ENCODE assay signal across 8 cellular contexts in the genomic region with DNA sequence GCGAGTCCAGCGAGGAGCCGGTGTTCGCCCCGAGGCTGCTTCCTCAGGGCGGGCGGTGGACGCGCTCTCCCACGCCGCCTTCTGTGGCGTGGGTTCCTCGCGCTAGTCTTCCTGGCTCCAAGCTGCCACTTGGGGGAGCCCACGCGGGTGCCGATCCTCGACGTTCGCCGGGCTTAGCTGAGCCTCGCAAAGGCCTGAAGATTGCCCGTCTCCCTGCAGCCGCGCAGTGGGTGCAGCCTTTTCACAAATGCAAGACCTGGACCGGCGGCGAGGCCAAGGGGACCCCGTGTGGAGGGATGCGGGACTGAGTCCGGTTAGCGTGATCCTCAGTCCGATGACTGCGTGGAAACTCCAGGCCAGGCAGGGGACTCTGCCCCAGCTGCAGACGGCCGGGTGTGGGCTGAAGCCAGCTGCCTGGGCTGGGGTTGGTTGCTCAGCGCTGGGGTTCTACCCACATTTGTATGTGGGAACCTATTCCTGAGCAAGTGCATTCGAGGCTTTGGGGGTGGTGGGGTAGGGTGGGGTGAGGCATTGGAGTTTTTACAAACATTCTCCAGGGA. TPM values are rescaled to one million over a fixed set of nuclear protein-coding genes. Genes with fewer than 3 reads are reported as not detected.
DNase-seq lines count a peak whose midpoint lies in the region; ATAC-seq and TF ChIP-seq lines count a peak whose summit lies in the region.

No MANE protein-coding gene starts in this region.

- H3K4me3 ChIP-seq in HUES64 (ENCODE audit: low read length) (peak overlapping the region; percentile 71), gastroesophageal sphincter (peak overlapping the region; percentile 61 to 69), gastrocnemius medialis (peak overlapping the region; percentile 77 to 100 (median 84))

- peaks cover 2% of the 10 kb centered on the region for H3K9me3 Mint-ChIP-seq in CD4-positive, alpha-beta T cell
- peaks cover 2% of the 10 kb centered on the region for H3K9me3 Mint-ChIP-seq in activated CD4-positive, alpha-beta memory T cell treated with anti-CD3 and anti-CD28 coated beads for 36 hours

- CTCF ChIA-PET in CD4-positive, alpha-beta T cell (lab: Charles Lee) = interaction anchor here (0.6 to 2.6 kb wide), 14 partner anchors 10 to 1562 kb away, joined by 3 to 21 read pairs (median 4); a partner anchor contains a TSS
- CTCF ChIA-PET in activated CD4-positive, alpha-beta memory T cell treated with anti-CD3 and anti-CD28 coated beads for 36 hours (lab: Charles Lee) = interaction anchor here (0.6 to 4.6 kb wide), 24 partner anchors 8 to 828 kb away, joined by 3 to 37 read pairs (median 4); a partner anchor contains a TSS

- H3K27me3 Mint-ChIP-seq in CD4-positive, alpha-beta T cell = peaks cover 10% of the 10 kb centered on the region
- peaks cover 3% of the 10 kb centered on the region for H3K27me3 Mint-ChIP-seq in activated CD4-positive, alpha-beta memory T cell treated with anti-CD3 and anti-CD28 coated beads for 36 hours

- peak overlapping the region; percentile 100 for H3K4me3 Mint-ChIP-seq in CD4-positive, alpha-beta T cell
- H3K4me3 Mint-ChIP-seq in activated CD4-positive, alpha-beta memory T cell treated with anti-CD3 and anti-CD28 coated beads for 36 hours = peak overlapping the region; percentile 96

- no peak for TF ChIP-seq EP300 in gastroesophageal sphincter (IDR thresholded peaks at IDR 0.05)

- 2% methylated on average over 38 of the region's 38 CpGs for WGBS in HUES64
- 0% methylated on average over 2 of the region's 38 CpGs; no CpG with 5 or more reads in 1 of the 2 donors for WGBS in gastroesophageal sphincter (ENCODE audit: low coverage in 1 of 2), 2 donors

- DNase-seq in CD4-positive, alpha-beta T cell = peak; percentile 72 to 81 (median 76)
- no peak for DNase-seq in activated CD4-positive, alpha-beta memory T cell treated with anti-CD3 and anti-CD28 coated beads for 36 hours
- DNase-seq in gastrocnemius medialis (no peak), NCI-H226 (no peak)

- POLR2A ChIA-PET in CD4-positive, alpha-beta T cell (lab: Charles Lee) = interaction anchor here (0.8 to 2.9 kb wide), 16 partner anchors 8 to 773 kb away, joined by 3 to 116 read pairs (median 5); a partner anchor contains a TSS
- POLR2A ChIA-PET in activated CD4-positive, alpha-beta memory T cell treated with anti-CD3 and anti-CD28 coated beads for 36 hours (lab: Charles Lee) = interaction anchor here (0.8 to 3.0 kb wide), 4 partner anchors 17 to 205 kb away, joined by 3 to 47 read pairs (median 9); a partner anchor contains a TSS

- H3K36me3 Mint-ChIP-seq in CD4-positive, alpha-beta T cell (ENCODE audit: low read depth) = peaks cover 28% of the 10 kb centered on the region
- peaks cover 7% of the 10 kb centered on the region for H3K36me3 Mint-ChIP-seq in activated CD4-positive, alpha-beta memory T cell treated with anti-CD3 and anti-CD28 coated beads for 36 hours

- peak overlapping the region; percentile 100 for H3K27ac Mint-ChIP-seq in CD4-positive, alpha-beta T cell
- H3K27ac Mint-ChIP-seq in activated CD4-positive, alpha-beta memory T cell treated with anti-CD3 and anti-CD28 coated beads for 36 hours = peak overlapping the region; percentile 96

- H3K36me3 ChIP-seq in HUES64 (ENCODE audit: insufficient read depth, low read length) = no peaks in the 10 kb centered on the region
- H3K36me3 ChIP-seq in gastroesophageal sphincter = no peaks in the 10 kb centered on the region
- no peaks in the 10 kb centered on the region for H3K36me3 ChIP-seq in gastrocnemius medialis

- H3K4me1 ChIP-seq in HUES64 (ENCODE audit: insufficient read depth, low read length) (no peaks in the 10 kb centered on the region; the same call in 1 of the 2 replicates), gastroesophageal sphincter (peaks cover 0 to 35% (median 19%) of the 10 kb centered on the region in 3 donors), gastrocnemius medialis (peaks cover 17 to 29% of the 10 kb centered on the region in 2 donors)

- peaks cover 47% of the 10 kb centered on the region for H3K4me1 Mint-ChIP-seq in CD4-positive, alpha-beta T cell (ENCODE audit: low read depth)
- H3K4me1 Mint-ChIP-seq in activated CD4-positive, alpha-beta memory T cell treated with anti-CD3 and anti-CD28 coated beads for 36 hours (ENCODE audit: low read depth) = peaks cover 28% of the 10 kb centered on the region

- no peak for TF ChIP-seq POLR2A in gastroesophageal sphincter (IDR thresholded peaks at IDR 0.05)
- TF ChIP-seq POLR2A in gastrocnemius medialis (IDR thresholded peaks at IDR 0.05) = no peak

- in situ Hi-C loops in gastrocnemius medialis (cut with MboI; ENCODE audit: low sequenced_read_pairs in 4 of 4) = no loop called here

- peak overlapping the region; percentile 97 for H3K27ac ChIP-seq in CD4-positive, alpha-beta T cell (ENCODE audit: low read depth, low read length)
- H3K27ac ChIP-seq in HUES64 (ENCODE audit: low read depth, low read length) (peak overlapping the region; percentile 6; the same call in 1 of the 2 replicates), gastroesophageal sphincter (peak overlapping the region; percentile 35 to 92 (median 90)), gastrocnemius medialis (peak overlapping the region; percentile 89 to 97 (median 92))

- ATAC-seq in CD4-positive, alpha-beta T cell (ENCODE audit: poor library complexity) = peak; percentile 74
- ATAC-seq in GM18868 (IDR thresholded peaks at IDR 0.05; ENCODE audit: unreplicated experiment) (peak; percentile 21), gastroesophageal sphincter (no peak), gastrocnemius medialis (peak in 1 of 2 donors; percentile 16), HG03520 (IDR thresholded peaks at IDR 0.05; ENCODE audit: unreplicated experiment) (no peak)

- H3K27me3 ChIP-seq in CD4-positive, alpha-beta T cell (ENCODE audit: control insufficient read depth, insufficient read depth, low read length) = no peaks in the 10 kb centered on the region
- peaks cover 6% of the 10 kb centered on the region; the same call in 1 of the 2 replicates for H3K27me3 ChIP-seq in HUES64 (ENCODE audit: insufficient read depth, low read length)
- no peaks in the 10 kb centered on the region for H3K27me3 ChIP-seq in gastroesophageal sphincter
- H3K27me3 ChIP-seq in gastrocnemius medialis = no peaks in the 10 kb centered on the region

- intact Hi-C loops in CD4-positive, alpha-beta T cell (cut with DNase I, micrococcal nuclease) = loop anchor here (1.0 to 5.0 kb wide), 10 partner anchors 33 to 770 kb away; a partner anchor contains a TSS
- intact Hi-C loops in activated CD4-positive, alpha-beta memory T cell treated with anti-CD3 and anti-CD28 coated beads for 36 hours (cut with micrococcal nuclease) = loop anchor here (1.0 to 5.0 kb wide), 8 partner anchors 17 to 995 kb away; a partner anchor contains a TSS
- intact Hi-C loops in gastrocnemius medialis (cut with DNase I; ENCODE audit: low total_unique reads) = loop anchor here (1.0 to 10.0 kb wide), 6 partner anchors 33 to 1497 kb away; a partner anchor contains a TSS

- no peaks in the 10 kb centered on the region for H3K9me3 ChIP-seq in CD4-positive, alpha-beta T cell (ENCODE audit: control insufficient read depth, low read length)
- H3K9me3 ChIP-seq in HUES64 (ENCODE audit: insufficient read depth, low read depth, low read length) = no peaks in the 10 kb centered on the region
- no peaks in the 10 kb centered on the region for H3K9me3 ChIP-seq in gastroesophageal sphincter
- no peaks in the 10 kb centered on the region for H3K9me3 ChIP-seq in gastrocnemius medialis

- peak; percentile 84 for TF ChIP-seq CTCF in CD4-positive, alpha-beta T cell (IDR thresholded peaks at IDR 0.05)
- TF ChIP-seq CTCF in gastroesophageal sphincter (IDR thresholded peaks at IDR 0.05) (peak; percentile 17 to 66 (median 55)), gastrocnemius medialis (IDR thresholded peaks at IDR 0.05 in 4 of 5, conservative IDR thresholded peaks at IDR 0.05 in 1 of 5) (peak in 3 of 5 experiments; percentile 40 to 47 (median 45))

- peak overlapping the region; percentile 49 for H3K9ac ChIP-seq in HUES64 (ENCODE audit: low read depth, low read length)

RNA-seq across cellular contexts. Expression of a gene that starts 16.6 kb away (rescaled TPM):
- total RNA-seq in CD4-positive, alpha-beta T cell = under 1 TPM in 1 of 2 experiments, not detected in 1; 0.11 TPM
- 14.8 TPM for polyA plus RNA-seq in HUES64 (2013, experiment 1 of 2)
- polyA plus RNA-seq in HUES64 (2013, experiment 2 of 2) = 20.7 TPM
- total RNA-seq in activated CD4-positive, alpha-beta memory T cell treated with anti-CD3 and anti-CD28 coated beads for 36 hours = under 1 TPM; 0.19 to 0.22 TPM
- 10 to 100 TPM; 31.0 to 66.7 (median 38.5) TPM for total RNA-seq in gastroesophageal sphincter
- 10 to 100 TPM; 18.3 to 29.3 (median 25.1) TPM for total RNA-seq in gastrocnemius medialis

RNA-seq across cellular contexts. Expression of a gene that starts 45.6 kb away (rescaled TPM):
- total RNA-seq in CD4-positive, alpha-beta T cell = not detected
- polyA plus RNA-seq in HUES64 (2013, experiment 1 of 2) = not detected
- not detected for polyA plus RNA-seq in HUES64 (2013, experiment 2 of 2)
- total RNA-seq in activated CD4-positive, alpha-beta memory T cell treated with anti-CD3 and anti-CD28 coated beads for 36 hours = not detected
- total RNA-seq in gastroesophageal sphincter (not detected), gastrocnemius medialis (not detected)

RNA-seq across cellular contexts. Expression of a gene that starts 48.2 kb away (rescaled TPM):
- total RNA-seq in CD4-positive, alpha-beta T cell = not detected
- polyA plus RNA-seq in HUES64 (2013, experiment 1 of 2) = 1.5 TPM
- polyA plus RNA-seq in HUES64 (2013, experiment 2 of 2) = 1.6 TPM
- not detected for total RNA-seq in activated CD4-positive, alpha-beta memory T cell treated with anti-CD3 and anti-CD28 coated beads for 36 hours
- total RNA-seq in gastroesophageal sphincter (not detected), gastrocnemius medialis (not detected)

Comparison
In these comparisons a context has a peak if more than half of its experiments do, and no peak if none do; other contexts are left out.
1. ATAC-seq: peak in CD4-positive, alpha-beta T cell (single experiment) and GM18868 (single experiment); none in gastroesophageal sphincter (single experiment) and HG03520 (single experiment).
2. DNase-seq: peak in CD4-positive, alpha-beta T cell (10 of 10); none in activated CD4-positive, alpha-beta memory T cell treated with anti-CD3 and anti-CD28 coated beads for 36 hours (single experiment), gastrocnemius medialis (0 of 2) and NCI-H226 (single experiment).
3. H3K27ac ChIP-seq: peak in every context shown above with its lines; median percentile 97 in CD4-positive, alpha-beta T cell; 92 in gastrocnemius medialis; 90 in gastroesophageal sphincter; 6 in HUES64.
4. RNA of a gene that starts 16.6 kb away (total RNA-seq): 31.0 to 66.7 TPM in gastroesophageal sphincter and 18.3 to 29.3 TPM in gastrocnemius medialis; 0.19 to 0.22 TPM in activated CD4-positive, alpha-beta memory T cell treated with anti-CD3 and anti-CD28 coated beads for 36 hours and 0.11 TPM in CD4-positive, alpha-beta T cell; every median in the first group is over 10 times any median in the second.
5. Peak in every context shown above with its lines, with median percentiles within 50 percentile points of each other: CTCF ChIP-seq and H3K4me3 ChIP-seq.